Comparison of ENCODE assay signal across 26 cellular contexts in genomic region chr6:140017470-140017869, GRCh38.
"Had no signal": no experiment of that assay in that cellular context is flagged by ENCODE, and none has a peak within 500 bp of the region (broad histone marks: within the 10 kb centered on the region; RNA-seq: fewer than 3 reads in every experiment).

No MANE protein-coding gene starts in this region.

- H3K36me3 ChIP-seq: breast epithelium had no signal

- H3K4me1 ChIP-seq: body of pancreas, breast epithelium had no signal

- ATAC-seq: activated CD4-positive, alpha-beta T cell treated with anti-CD3 and anti-CD28 coated beads for 36 hours; activated CD4-positive, CD25-positive, alpha-beta regulatory T cell treated with anti-CD3 and anti-CD28 coated beads, Interleukin-2, amount 50 U/mL, for 24 hours; activated CD8-positive, alpha-beta T cell treated with anti-CD3 and anti-CD28 coated beads, Interleukin-2, amount 10 ng/mL, durations not matched to agents 7 days and 5 days; body of pancreas; WTC11 had no signal

- H3K27me3 ChIP-seq: body of pancreas, breast epithelium had no signal

- H3K4me3 ChIP-seq: body of pancreas, breast epithelium had no signal

- H3K27ac ChIP-seq: body of pancreas, breast epithelium had no signal

- DNase-seq: activated CD4-positive, alpha-beta T cell treated with anti-CD3 and anti-CD28 coated beads for 36 hours; activated CD4-positive, alpha-beta T cell treated with anti-CD3 and anti-CD28 coated beads, Interleukin-2, amount 10 ng/mL, durations not matched to agents 7 days and 5 days; activated CD4-positive, alpha-beta T cell treated with anti-CD3 and anti-CD28 coated beads, Interleukin-2, amount 50 U/mL, for 48 hours; activated CD8-positive, alpha-beta T cell treated with anti-CD3 and anti-CD28 coated beads, Interleukin-2, amount 10 ng/mL, durations not matched to agents 7 days and 5 days; activated gamma-delta T cell; activated naive CD4-positive, alpha-beta T cell treated with Interleukin-2 at 50 U/mL for 16 hours; activated naive CD8-positive, alpha-beta T cell treated with anti-CD3 and anti-CD28 coated beads, Interleukin-2, amount 10 ng/mL, durations not matched to agents 7 days and 5 days; activated T-cell treated with anti-CD3 and anti-CD28 coated beads, Interleukin-2, amount 50 U/mL, for 24 hours; body of pancreas; Kasumi-1; KBM-7; NCI-H1105; NCI-H1417 treated with DMSO at 0.1 percent for 48 hours; NCI-H1694; NCI-H1930; NCI-H2081 treated with DMSO at 0.1 percent for 48 hours; NCI-H345; NCI-H524 treated with DMSO at 0.1 percent for 48 hours; Right ventricle myocardium superior; SW 1271; T-helper 1 cell; T-helper 2 cell; T-helper 9 cell had no signal
